ENCODE assay signal across 8 cellular contexts in the genomic region with DNA sequence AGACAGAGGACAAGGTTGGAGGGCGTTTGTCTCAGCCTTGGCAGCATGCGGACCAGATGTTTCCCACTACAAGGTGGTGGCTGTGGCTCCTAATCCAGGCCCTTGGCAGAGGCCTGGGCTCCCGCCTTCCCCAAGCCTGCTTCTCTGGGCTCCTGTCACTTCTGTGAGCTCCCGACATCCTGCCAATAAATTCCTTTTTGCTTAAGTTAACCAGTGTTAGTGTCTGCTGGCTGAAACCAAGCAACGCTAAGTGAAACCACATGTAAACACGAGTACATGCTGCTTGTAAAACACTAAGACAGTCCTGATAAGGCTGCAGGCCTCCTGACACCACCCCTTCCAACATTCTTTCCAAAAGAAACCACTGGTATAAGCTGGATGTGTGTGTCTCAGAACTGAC.
DNase-seq lines count a peak whose midpoint lies in the region; ATAC-seq and TF ChIP-seq lines count a peak whose summit lies in the region.

No MANE protein-coding gene starts in this region.

- H3K27me3 ChIP-seq in PC-3 (ENCODE audit: low read length): no peaks in the 10 kb centered on the region
- peaks cover 0 to 27% (median 0%) of the 10 kb centered on the region in 3 experiments for H3K27me3 ChIP-seq in neuronal stem cell (ENCODE audit: control insufficient read depth in 3 of 3, insufficient read depth in 3 of 3, low read depth in 1 of 3, low read length in 3 of 3)

- peak overlapping the region; percentile 33 for H3K4me2 ChIP-seq in PC-3 (ENCODE audit: low read length)
- no peak overlapping the region for H3K4me2 ChIP-seq in neuronal stem cell (ENCODE audit: insufficient read depth, low read length, poor library complexity, severe bottlenecking)

- BruUV-seq in PC-3 (replicated peaks; lab: Mats Ljungman, UMichigan): no TSS peak
- no TSS peak for BruUV-seq in Calu3 (replicated peaks; lab: Mats Ljungman, UMichigan)

- no peaks in the 10 kb centered on the region for H3K79me2 ChIP-seq in PC-3 (ENCODE audit: low read length)

- H2BK12ac ChIP-seq in neuronal stem cell (ENCODE audit: low read length): no peak overlapping the region

- peak overlapping the region; percentile 54 for H2AK5ac ChIP-seq in neuronal stem cell (ENCODE audit: low read depth, low read length)

- H3K9me3 Mint-ChIP-seq in Calu3 (ENCODE audit: low read depth, unreplicated experiment): no peaks in the 10 kb centered on the region

- peaks cover 58% of the 10 kb centered on the region for H3K27me3 Mint-ChIP-seq in Calu3 (ENCODE audit: unreplicated experiment)

- H3K4ac ChIP-seq in neuronal stem cell (ENCODE audit: low read length): no peak overlapping the region

- H3K9me3 ChIP-seq in PC-3 (ENCODE audit: low read length): peaks cover 9% of the 10 kb centered on the region; the same call in 1 of the 2 replicates
- H3K9me3 ChIP-seq in neuronal stem cell (replicated peaks in 1 of 2; ENCODE audit: control insufficient read depth in 2 of 2, insufficient read depth in 1 of 2, low read depth in 1 of 2, low read length in 2 of 2): no peaks in the 10 kb centered on the region

- H2BK5ac ChIP-seq in neuronal stem cell (ENCODE audit: low read length): no peak overlapping the region

- H3K27ac ChIP-seq in PC-3 (ENCODE audit: low read length) (peak overlapping the region; percentile 40), neuronal stem cell (replicated peaks; ENCODE audit: low read length) (no peak overlapping the region)

- no peaks in the 10 kb centered on the region for H3K9me2 ChIP-seq in PC-3 (replicated peaks; ENCODE audit: low read length)

- H2AFZ ChIP-seq in PC-3 (ENCODE audit: low read length) (peak overlapping the region; percentile 0; the same call in 1 of the 2 replicates), neuronal stem cell (ENCODE audit: low read length) (no peak overlapping the region)

- no peak for TF ChIP-seq CTCF in AG09319 (IDR thresholded peaks at IDR 0.05; ENCODE audit: low read depth, low read length)
- no peak for TF ChIP-seq CTCF in PC-3 (conservative IDR thresholded peaks at IDR 0.05; ENCODE audit: low read depth, low read length)
- TF ChIP-seq CTCF in Calu3 (IDR thresholded peaks at IDR 0.05; ENCODE audit: unreplicated experiment): no peak

- no peak overlapping the region for H2BK120ac ChIP-seq in neuronal stem cell (ENCODE audit: low read depth, low read length)

- H3K4me3 Mint-ChIP-seq in Calu3 (ENCODE audit: low read depth, unreplicated experiment): no peak overlapping the region

- H2BK15ac ChIP-seq in neuronal stem cell (ENCODE audit: low read length): peak overlapping the region; percentile 50

- H4K8ac ChIP-seq in neuronal stem cell (ENCODE audit: low read depth, low read length): no peak overlapping the region

- no peak overlapping the region for H4K91ac ChIP-seq in neuronal stem cell (ENCODE audit: low read depth, low read length, poor library complexity)

- POLR2A ChIA-PET in PC-3 (lab: Charles Lee; ENCODE audit: unreplicated experiment): interaction anchor here (0.5 to 1.0 kb wide), 6 partner anchors 99 to 345 kb away, joined by 3 to 20 read pairs (median 4); no protein-coding TSS in a partner anchor

- H3K36me3 ChIP-seq in PC-3 (ENCODE audit: low read depth, low read length): no peaks in the 10 kb centered on the region
- no peaks in the 10 kb centered on the region for H3K36me3 ChIP-seq in neuronal stem cell (replicated peaks in 1 of 2; ENCODE audit: control insufficient read depth in 2 of 2, insufficient read depth in 2 of 2, low read length in 2 of 2)

- H3K18ac ChIP-seq in neuronal stem cell (ENCODE audit: low read length): no peak overlapping the region

- H3K79me1 ChIP-seq in neuronal stem cell (ENCODE audit: low read depth, low read length): no peaks in the 10 kb centered on the region

- peaks cover 6% of the 10 kb centered on the region for H3F3A ChIP-seq in PC-3 (ENCODE audit: low read length, unreplicated experiment)

- peaks cover 19% of the 10 kb centered on the region for H3K4me1 Mint-ChIP-seq in Calu3 (ENCODE audit: low read depth, unreplicated experiment)

- H3K27ac Mint-ChIP-seq in Calu3 (ENCODE audit: unreplicated experiment): no peak overlapping the region

- peaks cover 59% of the 10 kb centered on the region for H3K4me1 ChIP-seq in PC-3 (ENCODE audit: insufficient read depth, low read length)
- H3K4me1 ChIP-seq in neuronal stem cell (ENCODE audit: control insufficient read depth in 2 of 2, insufficient read depth in 1 of 2, low read depth in 1 of 2, low read length in 2 of 2): peaks cover 0 to 3% of the 10 kb centered on the region in 2 donors

- no peaks in the 10 kb centered on the region for H4K20me1 ChIP-seq in PC-3 (ENCODE audit: low read length)

- H3K36me3 Mint-ChIP-seq in Calu3 (ENCODE audit: insufficient read depth, unreplicated experiment): no peaks in the 10 kb centered on the region

- DNase-seq in AG09319 (ENCODE audit: extremely low read depth, low read depth) (peak; percentile 98), PC-3 (peak; percentile 100), fibroblast of peridontal ligament (ENCODE audit: extremely low read depth) (peak; percentile 100), neuronal stem cell (ENCODE audit: low spot score) (no peak), Calu3 (no peak), putamen (ENCODE audit: low spot score) (no peak)

- H3K9ac ChIP-seq in PC-3 (ENCODE audit: low read length): no peak overlapping the region
- H3K9ac ChIP-seq in neuronal stem cell (ENCODE audit: low read depth, low read length, poor library complexity): no peak overlapping the region

- H3K23ac ChIP-seq in neuronal stem cell (ENCODE audit: low read depth, low read length, poor library complexity): no peak overlapping the region

- intact Hi-C loops in PC-3 (cut with micrococcal nuclease): loop anchor here (1.0 to 10.0 kb wide), 7 partner anchors 48 to 760 kb away; a partner anchor contains a TSS
- intact Hi-C loops in Calu3 (cut with micrococcal nuclease; ENCODE audit: unreplicated experiment): no loop called here

- ATAC-seq in PC-3 (peak; percentile 90), GM21717 (IDR thresholded peaks at IDR 0.05; ENCODE audit: unreplicated experiment) (no peak), HG03521 (IDR thresholded peaks at IDR 0.05; ENCODE audit: unreplicated experiment) (no peak)

- CTCF ChIA-PET in PC-3 (lab: Charles Lee) (interaction anchor here (0.6 to 1.4 kb wide), 6 partner anchors 10 to 758 kb away, joined by 3 to 5 read pairs (median 3); no protein-coding TSS in a partner anchor), Calu3 (lab: Charles Lee) (no interaction called here)

- no CpG with 5 or more reads among the region's 6 CpGs for WGBS in neuronal stem cell (ENCODE audit: extremely low coverage in 2 of 2, insufficient read length in 2 of 2, insufficient replicate concordance in 1 of 2), 2 donors

- H3K4me3 ChIP-seq in PC-3 (ENCODE audit: low read length) (no peak overlapping the region), neuronal stem cell (ENCODE audit: low read length in 2 of 2) (no peak overlapping the region)

- H3K14ac ChIP-seq in neuronal stem cell (ENCODE audit: low read length): no peak overlapping the region

Comparison
In these comparisons a context has a peak if more than half of its experiments do, and no peak if none do; other contexts are left out.
1. DNase-seq: peak in AG09319 (single experiment), PC-3 (single experiment) and fibroblast of peridontal ligament (single experiment); none in neuronal stem cell (single experiment), Calu3 (single experiment) and putamen (single experiment).